ENCODE assay signal across 16 cellular contexts in genomic region chr2:241008711-241009121, GRCh38. TPM values are rescaled to one million over a fixed set of nuclear protein-coding genes. Genes with fewer than 3 reads are reported as not detected.
DNase-seq lines count a peak whose midpoint lies in the region; ATAC-seq and TF ChIP-seq lines count a peak whose summit lies in the region.
"Had no signal": no experiment of that assay in that cellular context is flagged by ENCODE, and none has a peak within 500 bp of the region (broad histone marks: within the 10 kb centered on the region; RNA-seq: fewer than 3 reads in every experiment).

No MANE protein-coding gene starts in this region.

- WGBS in esophagus muscularis mucosa: 98% methylated on average over 4 of the region's 7 CpGs
- 97% methylated on average over 7 of the region's 7 CpGs for WGBS in thymus

- peaks cover 4% of the 10 kb centered on the region for H3K36me3 Mint-ChIP-seq in activated naive CD4-positive, alpha-beta T cell treated with anti-CD3 and anti-CD28 coated beads, Interleukin-2, amount 10 ng/mL, durations not matched to agents 7 days and 5 days

- intact Hi-C loops in esophagus muscularis mucosa (cut with DNase I): no loop called here

- TF ChIP-seq CTCF in esophagus muscularis mucosa (IDR thresholded peaks at IDR 0.05): no peak

- no peak for TF ChIP-seq EP300 in esophagus muscularis mucosa (IDR thresholded peaks at IDR 0.05)

- ATAC-seq in HG03469 (IDR thresholded peaks at IDR 0.05; ENCODE audit: unreplicated experiment): no peak

- no peak for TF ChIP-seq POLR2A in esophagus muscularis mucosa (IDR thresholded peaks at IDR 0.05; ENCODE audit: low read depth)

- no peak overlapping the region for H3K4me3 ChIP-seq in esophagus muscularis mucosa
- no peak overlapping the region for H3K4me3 ChIP-seq in thymus (ENCODE audit: low read length)
- H3K4me3 ChIP-seq: skin epidermis had no signal

- peak overlapping the region; percentile 90 for H3K27ac Mint-ChIP-seq in activated naive CD4-positive, alpha-beta T cell treated with anti-CD3 and anti-CD28 coated beads, Interleukin-2, amount 10 ng/mL, durations not matched to agents 7 days and 5 days

- CTCF ChIA-PET in activated naive CD4-positive, alpha-beta T cell treated with anti-CD3 and anti-CD28 coated beads, Interleukin-2, amount 10 ng/mL, durations not matched to agents 7 days and 5 days (lab: Charles Lee): interaction anchor here (0.7 to 1.8 kb wide), 2 partner anchors 25 to 69 kb away, joined by 3 to 5 read pairs; no protein-coding TSS in a partner anchor

- H3K27ac ChIP-seq in esophagus muscularis mucosa (replicated peaks in 1 of 4) (no peak overlapping the region), thymus (ENCODE audit: low read depth) (peak overlapping the region; percentile 87)
- H3K27ac ChIP-seq: KMS-11, neutrophil had no signal

- H3K27me3 ChIP-seq in esophagus muscularis mucosa: no peaks in the 10 kb centered on the region
- H3K27me3 ChIP-seq in thymus (ENCODE audit: control insufficient read depth, insufficient read depth): no peaks in the 10 kb centered on the region

- H3K9me3 ChIP-seq in esophagus muscularis mucosa (peaks cover 0 to 21% (median 20%) of the 10 kb centered on the region in 4 donors), thymus (ENCODE audit: control insufficient read depth) (peaks cover 3% of the 10 kb centered on the region)

- H3K4me1 ChIP-seq in esophagus muscularis mucosa: peaks cover 14 to 25% (median 19%) of the 10 kb centered on the region in 4 donors
- H3K4me1 ChIP-seq in thymus (ENCODE audit: control insufficient read depth, insufficient read depth, low read length): peaks cover 37% of the 10 kb centered on the region

- peaks cover 17% of the 10 kb centered on the region for H3K9me3 Mint-ChIP-seq in activated naive CD4-positive, alpha-beta T cell treated with anti-CD3 and anti-CD28 coated beads, Interleukin-2, amount 10 ng/mL, durations not matched to agents 7 days and 5 days

- H3K4me3 Mint-ChIP-seq in activated naive CD4-positive, alpha-beta T cell treated with anti-CD3 and anti-CD28 coated beads, Interleukin-2, amount 10 ng/mL, durations not matched to agents 7 days and 5 days: no peak overlapping the region

- no peak for DNase-seq in activated naive CD4-positive, alpha-beta T cell treated with anti-CD3 and anti-CD28 coated beads, Interleukin-2, amount 10 ng/mL, durations not matched to agents 7 days and 5 days
- DNase-seq in activated naive CD4-positive, alpha-beta T cell (lab: John Stamatoyannopoulos, UW): no peak
- DNase-seq in activated CD8-positive, alpha-beta memory T cell treated with anti-CD3 and anti-CD28 coated beads for 24 hours: peak; percentile 56
- DNase-seq in esophagus muscularis mucosa (ENCODE audit: extremely low spot score) (peak; percentile 78), amygdala (lab: John Stamatoyannopoulos, UW) (no peak), DMS153 (lab: John Stamatoyannopoulos, UW) (no peak)
- DNase-seq: DMS79, glutamatergic neuron, NCI-H526, T-helper 9 cell, trophoblast cell had no signal

- H3K36me3 ChIP-seq in esophagus muscularis mucosa (peaks cover 0 to 10% (median under 1%) of the 10 kb centered on the region in 4 donors), thymus (ENCODE audit: control insufficient read depth, insufficient read depth) (no peaks in the 10 kb centered on the region)
- H3K36me3 ChIP-seq: neutrophil had no signal

- peaks cover 39% of the 10 kb centered on the region for H3K4me1 Mint-ChIP-seq in activated naive CD4-positive, alpha-beta T cell treated with anti-CD3 and anti-CD28 coated beads, Interleukin-2, amount 10 ng/mL, durations not matched to agents 7 days and 5 days

- peaks cover 44% of the 10 kb centered on the region for H3K27me3 Mint-ChIP-seq in activated naive CD4-positive, alpha-beta T cell treated with anti-CD3 and anti-CD28 coated beads, Interleukin-2, amount 10 ng/mL, durations not matched to agents 7 days and 5 days

RNA-seq across cellular contexts. Expression of gene SNED1, which starts 10.3 kb away (rescaled TPM):
- 10 to 100 TPM in 2 of 4 donors, 1 to 10 TPM in 2; 7.3 to 14.1 (median 11.6) TPM for total RNA-seq in esophagus muscularis mucosa
- polyA plus RNA-seq in thymus: 3.2 TPM

Comparison
In these comparisons a context has a peak if more than half of its experiments do, and no peak if none do; other contexts are left out.
1. DNase-seq: peak in activated CD8-positive, alpha-beta memory T cell treated with anti-CD3 and anti-CD28 coated beads for 24 hours (single experiment) and esophagus muscularis mucosa (single experiment); none in activated naive CD4-positive, alpha-beta T cell treated with anti-CD3 and anti-CD28 coated beads, Interleukin-2, amount 10 ng/mL, durations not matched to agents 7 days and 5 days (single experiment), activated naive CD4-positive, alpha-beta T cell (0 of 4), amygdala (0 of 56) and DMS153 (single experiment).